14 cellular contexts compared by ENCODE assay signal in genomic region chr2:187461294-187462261, GRCh38. TPM values are rescaled to one million over a fixed set of nuclear protein-coding genes. Genes with fewer than 3 reads are reported as not detected.
DNase-seq lines count a peak whose midpoint lies in the region; ATAC-seq and TF ChIP-seq lines count a peak whose summit lies in the region.
"Had no signal": no experiment of that assay in that cellular context is flagged by ENCODE, and none has a peak within 500 bp of the region (broad histone marks: within the 10 kb centered on the region; RNA-seq: fewer than 3 reads in every experiment).

No MANE protein-coding gene starts in this region.

- no peaks in the 10 kb centered on the region for H3K36me3 Mint-ChIP-seq in endodermal cell (ENCODE audit: low read depth)
- H3K36me3 Mint-ChIP-seq: activated naive CD4-positive, alpha-beta T cell treated with anti-CD3 and anti-CD28 coated beads, Interleukin-2, amount 50 U/mL, for 24 hours had no signal

- no peak overlapping the region for H3K27ac ChIP-seq in endodermal cell (ENCODE audit: low read depth, low read length)
- no peak overlapping the region for H3K27ac ChIP-seq in subcutaneous abdominal adipose tissue (ENCODE audit: low read depth, low read length)

- H3K9me3 Mint-ChIP-seq in endodermal cell: no peaks in the 10 kb centered on the region
- H3K9me3 Mint-ChIP-seq: activated CD4-positive, alpha-beta memory T cell treated with anti-CD3 and anti-CD28 coated beads, Interleukin-2, amount 10 ng/mL, durations not matched to agents 7 days and 5 days; activated naive CD4-positive, alpha-beta T cell treated with anti-CD3 and anti-CD28 coated beads, Interleukin-2, amount 50 U/mL, for 24 hours; CD4-positive, alpha-beta T cell had no signal

- H3K36me3 ChIP-seq in endodermal cell (ENCODE audit: control insufficient read depth, insufficient read depth, low read length): no peaks in the 10 kb centered on the region
- H3K36me3 ChIP-seq in subcutaneous abdominal adipose tissue (ENCODE audit: control insufficient read depth in 5 of 5, insufficient read depth in 5 of 5, low read length in 5 of 5): no peaks in the 10 kb centered on the region

- no peaks in the 10 kb centered on the region for H3K4me1 ChIP-seq in endodermal cell (ENCODE audit: control insufficient read depth, insufficient read depth, low read length)
- H3K4me1 ChIP-seq in subcutaneous abdominal adipose tissue (ENCODE audit: control insufficient read depth in 5 of 5, insufficient read depth in 5 of 5, low read length in 5 of 5): peaks cover 0 to 4% (median 0%) of the 10 kb centered on the region in 5 donors

- peak overlapping the region; percentile 68 for H3K4me3 Mint-ChIP-seq in endodermal cell
- H3K4me3 Mint-ChIP-seq: activated CD4-positive, alpha-beta memory T cell treated with anti-CD3 and anti-CD28 coated beads, Interleukin-2, amount 10 ng/mL, durations not matched to agents 7 days and 5 days; activated naive CD4-positive, alpha-beta T cell treated with anti-CD3 and anti-CD28 coated beads, Interleukin-2, amount 50 U/mL, for 24 hours; CD4-positive, alpha-beta T cell had no signal

- H3K4me3 ChIP-seq in endodermal cell (ENCODE audit: low read length): no peak overlapping the region
- H3K4me3 ChIP-seq in subcutaneous abdominal adipose tissue (ENCODE audit: low read depth in 1 of 5, low read length in 5 of 5): peak overlapping the region in 3 of 5 donors; percentile 2 to 32 (median 19)

- H3K4me1 Mint-ChIP-seq in endodermal cell: peaks cover 1% of the 10 kb centered on the region
- H3K4me1 Mint-ChIP-seq: activated CD4-positive, alpha-beta memory T cell treated with anti-CD3 and anti-CD28 coated beads, Interleukin-2, amount 10 ng/mL, durations not matched to agents 7 days and 5 days; activated naive CD4-positive, alpha-beta T cell treated with anti-CD3 and anti-CD28 coated beads, Interleukin-2, amount 50 U/mL, for 24 hours had no signal

- TF ChIP-seq CTCF in endodermal cell (conservative IDR thresholded peaks at IDR 0.05): peak; percentile 14

- H3K27me3 Mint-ChIP-seq in endodermal cell (ENCODE audit: insufficient read depth): peaks cover 6% of the 10 kb centered on the region
- H3K27me3 Mint-ChIP-seq: activated CD4-positive, alpha-beta memory T cell treated with anti-CD3 and anti-CD28 coated beads, Interleukin-2, amount 10 ng/mL, durations not matched to agents 7 days and 5 days; activated naive CD4-positive, alpha-beta T cell treated with anti-CD3 and anti-CD28 coated beads, Interleukin-2, amount 50 U/mL, for 24 hours; CD4-positive, alpha-beta T cell had no signal

- H3K27ac Mint-ChIP-seq in endodermal cell: no peak overlapping the region
- H3K27ac Mint-ChIP-seq: activated CD4-positive, alpha-beta memory T cell treated with anti-CD3 and anti-CD28 coated beads, Interleukin-2, amount 10 ng/mL, durations not matched to agents 7 days and 5 days; activated naive CD4-positive, alpha-beta T cell treated with anti-CD3 and anti-CD28 coated beads, Interleukin-2, amount 50 U/mL, for 24 hours; CD4-positive, alpha-beta T cell had no signal

- DNase-seq in NCI-H2029 treated with DMSO at 0.1 percent for 48 hours (lab: John Stamatoyannopoulos, UW): peak; percentile 23
- peak; percentile 86 for DNase-seq in endodermal cell
- DNase-seq in iPS-NIHi7 (ENCODE audit: extremely low spot score): peak; percentile 63
- DNase-seq in NCI-H1417 (lab: John Stamatoyannopoulos, UW): no peak
- DNase-seq in NCI-H524 (lab: John Stamatoyannopoulos, UW): no peak
- DNase-seq: activated CD4-positive, alpha-beta memory T cell treated with anti-CD3 and anti-CD28 coated beads, Interleukin-2, amount 10 ng/mL, durations not matched to agents 7 days and 5 days; CD4-positive, alpha-beta T cell; NCI-H187 treated with DMSO at 0.1 percent for 48 hours; PC-3; T-helper 2 cell had no signal

- H3K27me3 ChIP-seq in endodermal cell (ENCODE audit: control insufficient read depth, insufficient read depth, low read length, poor library complexity, severe bottlenecking): no peaks in the 10 kb centered on the region
- no peaks in the 10 kb centered on the region for H3K27me3 ChIP-seq in subcutaneous abdominal adipose tissue (ENCODE audit: control insufficient read depth in 5 of 5, insufficient read depth in 4 of 5, low read length in 5 of 5)

- 93 to 96% methylated on average over 19 to 28 of the region's 28 CpGs for whole genome bisulfite sequencing in endodermal cell (ENCODE audit: insufficient coverage in 1 of 2, insufficient read length in 1 of 2), 2 experiments

- H3K9me3 ChIP-seq in endodermal cell (ENCODE audit: control insufficient read depth, low read length) (no peaks in the 10 kb centered on the region), subcutaneous abdominal adipose tissue (ENCODE audit: control insufficient read depth in 5 of 5, low read length in 5 of 5) (no peaks in the 10 kb centered on the region)

- ATAC-seq in HG02852 (IDR thresholded peaks at IDR 0.05; ENCODE audit: unreplicated experiment): no peak
- no peak for ATAC-seq in GM21515 (IDR thresholded peaks at IDR 0.05; ENCODE audit: unreplicated experiment)
- ATAC-seq: PC-3 had no signal

- H3K9ac ChIP-seq in endodermal cell (ENCODE audit: extremely low read depth, low read length, poor library complexity, severe bottlenecking) (no peak overlapping the region), subcutaneous abdominal adipose tissue (ENCODE audit: low read length in 5 of 5) (no peak overlapping the region)

RNA-seq across cellular contexts. Expression of gene CALCRL, which starts 13.5 kb away (rescaled TPM):
- under 1 TPM; 0.22 to 0.79 TPM for total RNA-seq in endodermal cell
- 5.7 TPM for polyA plus RNA-seq in endodermal cell (2013, experiment 1 of 2)
- polyA plus RNA-seq in endodermal cell (2013, experiment 2 of 2): 6.7 TPM
- total RNA-seq: PC-3 had no signal

Comparison
In these comparisons a context has a peak if more than half of its experiments do, and no peak if none do; other contexts are left out.
1. DNase-seq: peak in NCI-H2029 treated with DMSO at 0.1 percent for 48 hours (single experiment), endodermal cell (single experiment) and iPS-NIHi7 (single experiment); none in NCI-H1417 (0 of 3) and NCI-H524 (0 of 2).